13 cellular contexts compared by ENCODE assay signal in genomic region chr19:41321204-41321599, GRCh38. TPM values are rescaled to one million over a fixed set of nuclear protein-coding genes. Genes with fewer than 3 reads are reported as not detected.
A peak's percentile ranks its signal among the peaks of the same experiment; 100 is the strongest.
DNase-seq lines count a peak whose midpoint lies in the region; ATAC-seq and TF ChIP-seq lines count a peak whose summit lies in the region.
"Had no signal": no experiment of that assay in that cellular context is flagged by ENCODE, and none has a peak within 500 bp of the region (broad histone marks: within the 10 kb centered on the region; RNA-seq: fewer than 3 reads in every experiment).

No MANE protein-coding gene starts in this region.

- H3K4me1 Mint-ChIP-seq in CD4-positive, alpha-beta T cell (ENCODE audit: low read depth) = peaks cover 49% of the 10 kb centered on the region

- H3K9me3 Mint-ChIP-seq in CD4-positive, alpha-beta T cell = no peaks in the 10 kb centered on the region
- H3K9me3 Mint-ChIP-seq: T-cell had no signal

- POLR2A ChIA-PET in CD4-positive, alpha-beta T cell (lab: Charles Lee) = interaction anchor here (1.2 kb wide), 1 partner anchor 30 kb away, joined by 3 read pairs; no protein-coding TSS in a partner anchor

- H3K4me3 ChIP-seq in SJCRH30 = no peak overlapping the region
- H3K4me3 ChIP-seq in fibroblast of lung (replicated peaks in 1 of 4; ENCODE audit: control extremely low read depth in 1 of 4, insufficient read depth in 1 of 4, low read depth in 3 of 4, low read length in 4 of 4) = no peak overlapping the region
- no peak overlapping the region for H3K4me3 ChIP-seq in parathyroid adenoma (ENCODE audit: low read depth, low read length)

- TF ChIP-seq CTCF in CD4-positive, alpha-beta T cell (IDR thresholded peaks at IDR 0.05) = no peak
- no peak for TF ChIP-seq CTCF in fibroblast of lung (conservative IDR thresholded peaks at IDR 0.05 in 1 of 2, IDR thresholded peaks at IDR 0.05 in 1 of 2; ENCODE audit: low read depth in 1 of 2, low read length in 2 of 2)
- TF ChIP-seq CTCF in parathyroid adenoma (IDR thresholded peaks at IDR 0.05) = no peak

- peaks cover 81% of the 10 kb centered on the region for H3K36me3 Mint-ChIP-seq in CD4-positive, alpha-beta T cell (ENCODE audit: low read depth)

- H3K4me3 Mint-ChIP-seq in CD4-positive, alpha-beta T cell = peak overlapping the region; percentile 31
- H3K4me3 Mint-ChIP-seq: T-cell had no signal

- H3K9ac ChIP-seq in fibroblast of lung (ENCODE audit: insufficient read depth, low read length) (no peak overlapping the region), parathyroid adenoma (no peak overlapping the region)

- no peaks in the 10 kb centered on the region for H3K9me3 ChIP-seq in CD4-positive, alpha-beta T cell (ENCODE audit: control insufficient read depth, low read length)
- H3K9me3 ChIP-seq in SJCRH30 (replicated peaks) = no peaks in the 10 kb centered on the region
- no peaks in the 10 kb centered on the region for H3K9me3 ChIP-seq in fibroblast of lung (ENCODE audit: control insufficient read depth, insufficient read depth, low read depth, low read length)
- no peaks in the 10 kb centered on the region for H3K9me3 ChIP-seq in parathyroid adenoma (ENCODE audit: control insufficient read depth, low read length)

- no peak overlapping the region for H3K4me2 ChIP-seq in fibroblast of lung (ENCODE audit: extremely low read depth, insufficient read depth, low read length)
- H3K4me2 ChIP-seq in parathyroid adenoma (ENCODE audit: low read length) = no peak overlapping the region

- H3K36me3 ChIP-seq in SJCRH30 (peaks cover 15% of the 10 kb centered on the region), fibroblast of lung (ENCODE audit: control insufficient read depth, insufficient read depth, low read length) (peaks cover 16% of the 10 kb centered on the region), parathyroid adenoma (ENCODE audit: control insufficient read depth, insufficient read depth, low read length) (no peaks in the 10 kb centered on the region)

- no peaks in the 10 kb centered on the region for H3K27me3 Mint-ChIP-seq in CD4-positive, alpha-beta T cell
- H3K27me3 Mint-ChIP-seq: CD4-positive, alpha-beta memory T cell; T-cell had no signal

- peaks cover 46% of the 10 kb centered on the region for H3K4me1 ChIP-seq in SJCRH30
- H3K4me1 ChIP-seq in fibroblast of lung (ENCODE audit: control insufficient read depth, extremely low read depth, insufficient read depth, low read length) = peaks cover 47% of the 10 kb centered on the region
- H3K4me1 ChIP-seq in parathyroid adenoma = peaks cover 13% of the 10 kb centered on the region

- intact Hi-C loops in CD4-positive, alpha-beta T cell (cut with DNase I, micrococcal nuclease) = no loop called here

- DNase-seq in CD4-positive, alpha-beta T cell = no peak
- DNase-seq in SJCRH30 (no peak), fibroblast of lung (ENCODE audit: low read depth in 2 of 2) (no peak), NCI-H446 treated with DMSO at 0.1 percent for 48 hours (lab: John Stamatoyannopoulos, UW) (no peak), NCI-H2081 treated with DMSO at 0.1 percent for 48 hours (lab: John Stamatoyannopoulos, UW) (no peak), HuH-7 (ENCODE audit: low spot score) (no peak)
- DNase-seq: activated CD4-positive, alpha-beta T cell treated with anti-CD3 and anti-CD28 coated beads, Interleukin-2, amount 50 U/mL, for 4 hours; NCI-H1694 treated with DMSO at 0.1 percent for 48 hours; stimulated activated CD8-positive, alpha-beta memory T cell treated with anti-CD3 and anti-CD28 coated beads, Interleukin-4, amount 100 ng/mL, for 48 hours; T-cell had no signal

- no peak overlapping the region for H2AFZ ChIP-seq in fibroblast of lung (ENCODE audit: low read length)
- H2AFZ ChIP-seq in parathyroid adenoma = no peak overlapping the region

- CTCF ChIA-PET in CD4-positive, alpha-beta T cell (lab: Charles Lee) = no interaction called here

- no peaks in the 10 kb centered on the region for H4K20me1 ChIP-seq in fibroblast of lung (ENCODE audit: control insufficient read depth, extremely low read depth, insufficient read depth, low read length)

- peak overlapping the region; percentile 4 for H3K27ac ChIP-seq in CD4-positive, alpha-beta T cell (ENCODE audit: low read depth, low read length)
- peak overlapping the region; percentile 85 for H3K27ac ChIP-seq in SJCRH30
- peak overlapping the region; percentile 97 for H3K27ac ChIP-seq in fibroblast of lung (ENCODE audit: insufficient read depth, low read length)
- H3K27ac ChIP-seq in parathyroid adenoma = peak overlapping the region; percentile 7

- no peaks in the 10 kb centered on the region for H3K27me3 ChIP-seq in CD4-positive, alpha-beta T cell (ENCODE audit: control insufficient read depth, insufficient read depth, low read length)
- H3K27me3 ChIP-seq in SJCRH30 (no peaks in the 10 kb centered on the region), fibroblast of lung (ENCODE audit: control insufficient read depth, insufficient read depth, low read length) (no peaks in the 10 kb centered on the region), parathyroid adenoma (ENCODE audit: control insufficient read depth, insufficient read depth, low read length) (no peaks in the 10 kb centered on the region)

- no peak for ATAC-seq in CD4-positive, alpha-beta T cell (ENCODE audit: poor library complexity)
- ATAC-seq in esophagus mucosa = no peak
- ATAC-seq: T-cell had no signal

- peak overlapping the region; percentile 94 for H3K27ac Mint-ChIP-seq in CD4-positive, alpha-beta T cell

- H3K79me2 ChIP-seq in fibroblast of lung (ENCODE audit: control insufficient read depth, insufficient read depth, low read length) = no peaks in the 10 kb centered on the region
- H3K79me2 ChIP-seq in parathyroid adenoma = no peaks in the 10 kb centered on the region

RNA-seq across cellular contexts. Expression of gene CCDC97, which starts 11.2 kb away (rescaled TPM):
- total RNA-seq in CD4-positive, alpha-beta T cell = 10 to 100 TPM; 27.3 to 29.7 TPM
- total RNA-seq in SJCRH30 (2014; rRNA removed; shearing (Covaris generic)) = 19.6 and 20.0 TPM in 2 replicates
- total RNA-seq in fibroblast of lung (5.9 and 7.8 TPM in 2 replicates), esophagus mucosa (19.3 TPM)
- polyA plus RNA-seq in fibroblast of lung = 6.3 and 9.9 TPM in 2 replicates
- 14.8 and 18.5 TPM in 2 replicates for polyA plus RNA-seq in fibroblast of lung (2012)
- 23.9 and 35.2 TPM in 2 replicates for polyA minus RNA-seq in fibroblast of lung (ENCODE audit: low replicate concordance)

RNA-seq across cellular contexts. Expression of gene TGFB1, which starts 32.5 kb away (rescaled TPM):
- 100 to 1,000 TPM; 406 to 416 TPM for total RNA-seq in CD4-positive, alpha-beta T cell
- 11.0 and 12.7 TPM in 2 replicates for total RNA-seq in SJCRH30 (2014; rRNA removed; shearing (Covaris generic))
- total RNA-seq in fibroblast of lung (6.7 and 14.4 TPM in 2 replicates), esophagus mucosa (53.8 TPM)
- polyA plus RNA-seq in fibroblast of lung = 4.2 and 6.6 TPM in 2 replicates
- polyA plus RNA-seq in fibroblast of lung (2012) = 40.5 and 59.2 TPM in 2 replicates
- 43.0 and 58.8 TPM in 2 replicates for polyA minus RNA-seq in fibroblast of lung (ENCODE audit: low replicate concordance)

RNA-seq across cellular contexts. Expression of gene B9D2, which starts 42.7 kb away (rescaled TPM):
- 10 to 100 TPM; 21.1 to 26.8 TPM for total RNA-seq in CD4-positive, alpha-beta T cell
- 2.8 and 2.9 TPM in 2 replicates for total RNA-seq in SJCRH30 (2014; rRNA removed; shearing (Covaris generic))
- total RNA-seq in fibroblast of lung = 4.1 and 5.3 TPM in 2 replicates
- polyA plus RNA-seq in fibroblast of lung = 2.3 and 3.3 TPM in 2 replicates
- 6.4 and 7.6 TPM in 2 replicates for polyA plus RNA-seq in fibroblast of lung (2012)
- 0.82 and 9.1 TPM in 2 replicates for polyA minus RNA-seq in fibroblast of lung (ENCODE audit: low replicate concordance)
- total RNA-seq in esophagus mucosa = 4.3 TPM

RNA-seq across cellular contexts. Expression of gene TMEM91, which starts 55.1 kb away (rescaled TPM):
- 1 to 10 TPM; 6.8 to 7.7 TPM for total RNA-seq in CD4-positive, alpha-beta T cell
- total RNA-seq in SJCRH30 (2014; rRNA removed; shearing (Covaris generic)) = 1.6 and 1.7 TPM in 2 replicates
- total RNA-seq in fibroblast of lung (9.7 and 10.8 TPM in 2 replicates), esophagus mucosa (20.0 TPM)
- 1.4 and 3.7 TPM in 2 replicates for polyA plus RNA-seq in fibroblast of lung
- polyA plus RNA-seq in fibroblast of lung (2012) = 3.3 and 6.1 TPM in 2 replicates
- 6.4 and 11.5 TPM in 2 replicates for polyA minus RNA-seq in fibroblast of lung (ENCODE audit: low replicate concordance)

RNA-seq across cellular contexts. Expression of gene HNRNPUL1, which starts 57.0 kb away (rescaled TPM):
- total RNA-seq in CD4-positive, alpha-beta T cell = 100 to 1,000 TPM; 367 to 388 TPM
- total RNA-seq in SJCRH30 (2014; rRNA removed; shearing (Covaris generic)) = 260 and 274 TPM in 2 replicates
- total RNA-seq in fibroblast of lung (47.3 and 58.1 TPM in 2 replicates), esophagus mucosa (116 TPM)
- 36.4 and 60.4 TPM in 2 replicates for polyA plus RNA-seq in fibroblast of lung
- 121 and 163 TPM in 2 replicates for polyA plus RNA-seq in fibroblast of lung (2012)
- polyA minus RNA-seq in fibroblast of lung (ENCODE audit: low replicate concordance) = 123 and 228 TPM in 2 replicates

Comparison
In these comparisons a context has a peak if more than half of its experiments do, and no peak if none do; other contexts are left out.
1. H3K27ac ChIP-seq: peak in every context shown above with its lines; median percentile 97 in fibroblast of lung; 85 in SJCRH30; 7 in parathyroid adenoma; 4 in CD4-positive, alpha-beta T cell.